ENCODE assay signal across 16 cellular contexts in genomic region chr19:13652810-13653590, GRCh38.
DNase-seq lines count a peak whose midpoint lies in the region; ATAC-seq and TF ChIP-seq lines count a peak whose summit lies in the region.
"Had no signal": no experiment of that assay in that cellular context is flagged by ENCODE, and none has a peak within 500 bp of the region (broad histone marks: within the 10 kb centered on the region; RNA-seq: fewer than 3 reads in every experiment).

No MANE protein-coding gene starts in this region.

- H4K20me1 ChIP-seq in Karpas-422 (ENCODE audit: insufficient read depth, low read depth, low read length), result no peaks in the 10 kb centered on the region

- 85 to 87% methylated on average over 5 of the region's 5 CpGs for WGBS in heart right ventricle, 2 donors

- H3K27ac ChIP-seq in Karpas-422 (ENCODE audit: low read length) (no peak overlapping the region), heart right ventricle (no peak overlapping the region)
- H3K27ac ChIP-seq: foreskin keratinocyte, SJSA1, stomach had no signal

- ATAC-seq in heart right ventricle, result no peak
- ATAC-seq: foreskin keratinocyte had no signal

- H3K27me3 ChIP-seq in Karpas-422 (ENCODE audit: low read length) (no peaks in the 10 kb centered on the region), heart right ventricle (peaks cover 0 to 10% (median 4%) of the 10 kb centered on the region in 7 donors)
- H3K27me3 ChIP-seq: foreskin keratinocyte, stomach had no signal

- no peaks in the 10 kb centered on the region for H3K79me2 ChIP-seq in Karpas-422 (ENCODE audit: low read length)

- no peak overlapping the region for H2AFZ ChIP-seq in Karpas-422 (ENCODE audit: low read length)

- no peak for TF ChIP-seq CTCF in heart right ventricle (IDR thresholded peaks at IDR 0.05)

- H3K9me3 ChIP-seq in Karpas-422 (ENCODE audit: low read length) (0 out of 2 replicates have a peak, but pooled peaks cover 3% of the 10 kb centered on the region), heart right ventricle (peaks cover 0 to 7% (median 0%) of the 10 kb centered on the region in 11 donors)

- H3K9ac ChIP-seq in Karpas-422 (ENCODE audit: low read length), result no peak overlapping the region

- intact Hi-C loops in cardiac septum (cut with DNase I) (no loop called here), heart right ventricle (cut with DNase I) (no loop called here)

- H3K4me3 ChIP-seq in Karpas-422 (ENCODE audit: low read length), result no peak overlapping the region
- no peak overlapping the region for H3K4me3 ChIP-seq in heart right ventricle
- H3K4me3 ChIP-seq: SJSA1, stomach had no signal

- peak; percentile 5 to 10 for DNase-seq in NOMO-1 (lab: John Stamatoyannopoulos, UW; ENCODE audit: unreplicated experiment in 2 of 2)
- DNase-seq in NOMO-1 treated with dmso at 0.1 percent for 144 hours (lab: John Stamatoyannopoulos, UW; ENCODE audit: unreplicated experiment), result no peak
- DNase-seq in Karpas-422, result peak; percentile 43
- peak; percentile 37 for DNase-seq in NOMO-1 treated with DMSO at 0.1 percent for 48 hours (lab: John Stamatoyannopoulos, UW; ENCODE audit: unreplicated experiment)
- peak; percentile 2 for DNase-seq in iPS DF 4.7 (ENCODE audit: extremely low read depth, low spot score)
- DNase-seq in cardiac septum (ENCODE audit: low spot score), result no peak
- no peak for DNase-seq in stimulated activated CD4-positive, alpha-beta T cell treated with anti-CD3 and anti-CD28 coated beads, Interleukin-4, amount 100 ng/mL, for 1 hour
- no peak for DNase-seq in heart right ventricle
- DNase-seq: activated T-cell treated with anti-CD3 and anti-CD28 coated beads, Interleukin-2, amount 50 U/mL, for 1 hour; KG1; NCI-H187 treated with DMSO at 0.1 percent for 48 hours; nephron progenitor cell; stomach; T1000 had no signal

- H3K4me2 ChIP-seq in Karpas-422 (ENCODE audit: low read depth, low read length, poor library complexity, severe bottlenecking), result no peak overlapping the region

- H3K4me1 ChIP-seq in Karpas-422 (ENCODE audit: low read length) (no peaks in the 10 kb centered on the region), heart right ventricle (no peaks in the 10 kb centered on the region)
- H3K4me1 ChIP-seq: foreskin keratinocyte, SJSA1, stomach had no signal

- no peaks in the 10 kb centered on the region for H3K9me2 ChIP-seq in Karpas-422 (replicated peaks; ENCODE audit: insufficient read depth, low read length)

- H3K36me3 ChIP-seq in Karpas-422 (ENCODE audit: insufficient read depth, low read length) (no peaks in the 10 kb centered on the region), heart right ventricle (no peaks in the 10 kb centered on the region)
- H3K36me3 ChIP-seq: SJSA1, stomach had no signal

Comparison
In these comparisons a context has a peak if more than half of its experiments do, and no peak if none do; other contexts are left out.
1. DNase-seq: peak in NOMO-1 (2 of 2), Karpas-422 (single experiment), NOMO-1 treated with DMSO at 0.1 percent for 48 hours (single experiment) and iPS DF 4.7 (single experiment); none in NOMO-1 treated with dmso at 0.1 percent for 144 hours (single experiment), cardiac septum (single experiment), stimulated activated CD4-positive, alpha-beta T cell treated with anti-CD3 and anti-CD28 coated beads, Interleukin-4, amount 100 ng/mL, for 1 hour (single experiment) and heart right ventricle (0 of 2).